In the genomic region with DNA sequence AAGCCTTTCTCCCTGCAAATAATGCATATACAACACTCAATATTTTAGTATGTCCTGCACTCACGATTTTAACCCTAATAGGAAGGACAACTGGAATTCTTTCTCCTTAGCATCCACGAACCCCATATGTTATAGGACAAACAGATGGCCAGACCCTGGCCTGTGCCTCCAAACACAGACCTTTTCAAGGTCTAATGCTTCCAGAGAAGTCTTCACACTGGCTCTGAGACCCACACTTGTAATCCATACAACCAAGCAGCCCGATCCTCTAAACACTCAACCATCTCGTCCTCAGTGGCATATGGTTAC, we compare ENCODE assay signal across 8 cellular contexts. TPM values are rescaled to one million over a fixed set of nuclear protein-coding genes. Genes with fewer than 3 reads are reported as not detected.
DNase-seq lines count a peak whose midpoint lies in the region; ATAC-seq and TF ChIP-seq lines count a peak whose summit lies in the region.

No MANE protein-coding gene starts in this region.

- intact Hi-C loops in A673 (cut with micrococcal nuclease; ENCODE audit: unreplicated experiment), result loop anchor here (5.0 kb wide), 1 partner anchor 37 kb away; no protein-coding TSS in a partner anchor

- CTCF ChIA-PET in A673 (lab: Charles Lee), result no interaction called here

- peak overlapping the region; percentile 59 for H3K4me3 ChIP-seq in A673 (ENCODE audit: low read depth, low read length, poor library complexity, severe bottlenecking)
- peak overlapping the region; percentile 70 for H3K4me3 ChIP-seq in mononuclear cell (ENCODE audit: low read length)

- peak overlapping the region; percentile 70 for H3K27ac ChIP-seq in A673 (ENCODE audit: low read depth, low read length, poor library complexity, severe bottlenecking)

- no TSS peak for BruUV-seq in A673 (replicated peaks; lab: Mats Ljungman, UMichigan)

- H3K4me1 ChIP-seq in A673 (ENCODE audit: insufficient read depth, low read length, poor library complexity, severe bottlenecking), result peaks cover 35% of the 10 kb centered on the region
- H3K4me1 ChIP-seq in mononuclear cell (ENCODE audit: insufficient read depth, low read length), result peaks cover 50% of the 10 kb centered on the region

- POLR2A ChIA-PET in A673 (lab: Charles Lee; ENCODE audit: low non-redundant PET), result no interaction called here

- DNase-seq in A673 (ENCODE audit: low spot score) (no peak), HCEC 1CT (peak; percentile 10), cerebellum (ENCODE audit: low spot score) (peak; percentile 41), NCI-H2029 treated with DMSO at 0.1 percent for 48 hours (lab: John Stamatoyannopoulos, UW) (no peak)
- DNase-seq in stimulated activated CD4-positive, alpha-beta T cell treated with anti-CD3 and anti-CD28 coated beads, Interleukin-4, amount 100 ng/mL, for 24 hours, result no peak

- H3K27me3 ChIP-seq in A673 (replicated peaks; ENCODE audit: insufficient read depth, low read depth, low read length, poor library complexity), result no peaks in the 10 kb centered on the region
- no peaks in the 10 kb centered on the region for H3K27me3 ChIP-seq in mononuclear cell (ENCODE audit: insufficient read depth, low read length)

- no peak for ATAC-seq in HG02840 (IDR thresholded peaks at IDR 0.05; ENCODE audit: low FRiP score, unreplicated experiment)
- ATAC-seq in GM18520 (IDR thresholded peaks at IDR 0.05; ENCODE audit: unreplicated experiment), result no peak

- no peak for TF ChIP-seq CTCF in A673 (conservative IDR thresholded peaks at IDR 0.05; ENCODE audit: low read depth, low read length)

- peaks cover 24% of the 10 kb centered on the region for H3K36me3 ChIP-seq in A673 (ENCODE audit: insufficient read depth, low read length, poor library complexity, severe bottlenecking)

- no peaks in the 10 kb centered on the region for H3K9me3 ChIP-seq in A673 (ENCODE audit: low read depth, low read length, poor library complexity, severe bottlenecking)
- no peaks in the 10 kb centered on the region for H3K9me3 ChIP-seq in mononuclear cell (ENCODE audit: low read depth, low read length)

RNA-seq across cellular contexts. Expression of gene SLC2A3, which starts 0.6 kb away (rescaled TPM):
- total RNA-seq in A673 (2021), result 23.0 and 30.2 TPM in 2 replicates
- 69.8 TPM for total RNA-seq in cerebellum
- total RNA-seq in mononuclear cell, result 888 TPM

Comparison
In these comparisons a context has a peak if more than half of its experiments do, and no peak if none do; other contexts are left out.
1. DNase-seq: peak in HCEC 1CT (single experiment) and cerebellum (single experiment); none in A673 (single experiment), stimulated activated CD4-positive, alpha-beta T cell treated with anti-CD3 and anti-CD28 coated beads, Interleukin-4, amount 100 ng/mL, for 24 hours (single experiment) and NCI-H2029 treated with DMSO at 0.1 percent for 48 hours (single experiment).
2. RNA of gene SLC2A3, which starts 0.6 kb away (total RNA-seq): 888 TPM in mononuclear cell (single experiment); 69.8 TPM in cerebellum (single experiment) and 23.0 to 30.2 TPM in A673; every median in the first group is over 10 times any median in the second.